Comparison of ENCODE assay signal across 19 cellular contexts in the genomic region with DNA sequence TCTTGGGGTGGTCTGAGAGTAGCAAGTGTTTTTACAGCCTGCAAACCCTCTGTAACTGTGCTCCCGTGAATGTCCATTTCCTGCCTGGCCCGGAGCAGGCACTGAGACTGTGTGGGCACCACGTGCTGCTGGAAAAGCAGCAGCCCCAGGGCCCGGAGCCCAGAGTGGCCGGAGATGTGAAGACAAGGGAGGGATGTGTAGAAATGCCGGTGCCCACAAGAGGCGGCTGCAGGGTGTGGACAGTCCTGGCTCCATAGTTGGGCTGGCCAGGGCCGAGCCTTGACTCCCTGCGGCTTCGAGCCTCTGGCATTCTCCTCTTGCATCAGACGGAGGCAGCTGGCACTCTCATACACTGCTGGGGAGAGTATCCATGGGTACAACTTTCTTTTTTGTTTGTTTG. TPM values are rescaled to one million over a fixed set of nuclear protein-coding genes. Genes with fewer than 3 reads are reported as not detected.
A peak's percentile ranks its signal among the peaks of the same experiment; 100 is the strongest.
DNase-seq lines count a peak whose midpoint lies in the region; ATAC-seq, FAIRE-seq and TF ChIP-seq lines count a peak whose summit lies in the region.
"Had no signal": no experiment of that assay in that cellular context is flagged by ENCODE, and none has a peak within 500 bp of the region (broad histone marks: within the 10 kb centered on the region; RNA-seq: fewer than 3 reads in every experiment).

No MANE protein-coding gene starts in this region.

- H3K9me1 ChIP-seq in endothelial cell of umbilical vein (replicated peaks; ENCODE audit: control insufficient read depth, extremely low read depth, insufficient read depth, low read length): no peaks in the 10 kb centered on the region

- no peak for ATAC-seq in HG03108 (IDR thresholded peaks at IDR 0.05; ENCODE audit: unreplicated experiment)
- ATAC-seq in stimulated activated naive CD8-positive, alpha-beta T cell treated with anti-CD3 and anti-CD28 coated beads, Interleukin-15, amount 100 ng/mL, for 72 hours: no peak
- ATAC-seq: activated naive CD4-positive, alpha-beta T cell treated with anti-CD3 and anti-CD28 coated beads, Interleukin-2, amount 50 U/mL, for 72 hours; lower lobe of right lung had no signal

- no peak overlapping the region for H3K4me3 Mint-ChIP-seq in stimulated activated naive CD8-positive, alpha-beta T cell treated with anti-CD3 and anti-CD28 coated beads, Interleukin-15, amount 100 ng/mL, for 72 hours
- H3K4me3 Mint-ChIP-seq: B cell; dendritic cell treated with granulocyte-macrophage colony-stimulating factor and Interleukin-4, amounts not matched to agents 40 ng/mL and 50 ng/mL, for 4 days had no signal

- no TSS peak for BruUV-seq in endothelial cell of umbilical vein (replicated peaks; lab: Mats Ljungman, UMichigan)

- in situ Hi-C loops in SK-MEL-5 (cut with HindIII; ENCODE audit: low pct_unique_long_range_greater_than_20kb, low sequenced_read_pairs): no loop called here

- no peak overlapping the region for H3K9ac ChIP-seq in endothelial cell of umbilical vein (replicated peaks; ENCODE audit: extremely low read depth, insufficient read depth, low read length)

- no peaks in the 10 kb centered on the region for H3K4me1 Mint-ChIP-seq in stimulated activated naive CD8-positive, alpha-beta T cell treated with anti-CD3 and anti-CD28 coated beads, Interleukin-15, amount 100 ng/mL, for 72 hours
- H3K4me1 Mint-ChIP-seq: B cell had no signal

- DNase-seq in EH (ENCODE audit: low read depth) (peak; percentile 19), SK-MEL-5 (ENCODE audit: low read depth, low spot score) (peak; percentile 37), endothelial cell of umbilical vein (ENCODE audit: low read depth, low spot score) (peak; percentile 7), osteoblast (ENCODE audit: insufficient read length, low spot score, missing footprints) (peak; percentile 84), SKM-1 (lab: John Stamatoyannopoulos, UW; ENCODE audit: unreplicated experiment) (no peak), HuH-7.5 (ENCODE audit: low spot score) (no peak)
- no peak for DNase-seq in stimulated activated naive CD8-positive, alpha-beta T cell treated with anti-CD3 and anti-CD28 coated beads, Interleukin-15, amount 100 ng/mL, for 72 hours
- DNase-seq: activated CD8-positive, alpha-beta memory T cell treated with anti-CD3 and anti-CD28 coated beads, Interleukin-2, amount 50 U/mL, for 4 hours; Karpas-422; lower lobe of right lung; ovary; T-helper 2 cell had no signal

- H3K4me3 ChIP-seq in endothelial cell of umbilical vein (replicated peaks in 1 of 3; ENCODE audit: insufficient read depth in 1 of 3, low read depth in 1 of 3, low read length in 3 of 3): no peak overlapping the region
- peak overlapping the region; percentile 25 for H3K4me3 ChIP-seq in osteoblast (ENCODE audit: insufficient read depth, low read length)
- H3K4me3 ChIP-seq: HAP-1, lower lobe of right lung, ovary, suprapubic skin had no signal

- no peaks in the 10 kb centered on the region for H3K9me3 ChIP-seq in endothelial cell of umbilical vein (replicated peaks; ENCODE audit: control insufficient read depth, insufficient read depth, low read length)
- H3K9me3 ChIP-seq in osteoblast (ENCODE audit: low read depth, low read length): no peaks in the 10 kb centered on the region
- H3K9me3 ChIP-seq: HAP-1, lower lobe of right lung, ovary, suprapubic skin had no signal

- no peak for FAIRE-seq in endothelial cell of umbilical vein (lab: Jason Lieb, UNC)

- TF ChIP-seq CTCF in endothelial cell of umbilical vein (IDR thresholded peaks at IDR 0.05; ENCODE audit: extremely low read depth in 1 of 2, insufficient read depth in 1 of 2, low read depth in 1 of 2, low read length in 2 of 2) (no peak), osteoblast (IDR thresholded peaks at IDR 0.05; ENCODE audit: extremely low read depth, low read depth, low read length) (no peak)

- H4K20me1 ChIP-seq in endothelial cell of umbilical vein (replicated peaks; ENCODE audit: control insufficient read depth, extremely low read depth, insufficient read depth, low read length) (no peaks in the 10 kb centered on the region), osteoblast (ENCODE audit: insufficient read depth, low read length) (no peaks in the 10 kb centered on the region)

- no peak overlapping the region for H3K27ac Mint-ChIP-seq in stimulated activated naive CD8-positive, alpha-beta T cell treated with anti-CD3 and anti-CD28 coated beads, Interleukin-15, amount 100 ng/mL, for 72 hours
- H3K27ac Mint-ChIP-seq: B cell; dendritic cell treated with granulocyte-macrophage colony-stimulating factor and Interleukin-4, amounts not matched to agents 40 ng/mL and 50 ng/mL, for 4 days had no signal

- H3K27ac ChIP-seq in endothelial cell of umbilical vein (ENCODE audit: insufficient read depth, low read depth, low read length) (no peak overlapping the region), osteoblast (ENCODE audit: low read depth, low read length) (no peak overlapping the region)
- H3K27ac ChIP-seq: HL-60, lower lobe of right lung, ovary, suprapubic skin had no signal

- H3K36me3 ChIP-seq in endothelial cell of umbilical vein (ENCODE audit: control insufficient read depth in 2 of 2, extremely low read depth in 1 of 2, insufficient read depth in 2 of 2, low read length in 2 of 2): no peaks in the 10 kb centered on the region
- H3K36me3 ChIP-seq in osteoblast (ENCODE audit: insufficient read depth, low read length): no peaks in the 10 kb centered on the region
- H3K36me3 ChIP-seq: HAP-1, lower lobe of right lung, ovary, suprapubic skin had no signal

- H3K4me1 ChIP-seq in endothelial cell of umbilical vein (ENCODE audit: control insufficient read depth, extremely low read depth, insufficient read depth, low read length) (no peaks in the 10 kb centered on the region), osteoblast (ENCODE audit: insufficient read depth, low read length) (peaks cover 6% of the 10 kb centered on the region)
- H3K4me1 ChIP-seq: HAP-1, lower lobe of right lung had no signal

- CTCF ChIA-PET in endothelial cell of umbilical vein (lab: Charles Lee): no interaction called here

- dilution Hi-C loops in endothelial cell of umbilical vein (cut with MboI; ENCODE audit: extremely low pct_ligation_motif_present, low sequenced_read_pairs): no loop called here

- TF ChIP-seq POLR2A in endothelial cell of umbilical vein (IDR thresholded peaks at IDR 0.05; ENCODE audit: low read depth, low read length): no peak

- peak overlapping the region; percentile 36 for H2AFZ ChIP-seq in endothelial cell of umbilical vein (ENCODE audit: low read depth, low read length)
- H2AFZ ChIP-seq in osteoblast (ENCODE audit: low read length): peak overlapping the region; percentile 90

- H3K27me3 Mint-ChIP-seq in stimulated activated naive CD8-positive, alpha-beta T cell treated with anti-CD3 and anti-CD28 coated beads, Interleukin-15, amount 100 ng/mL, for 72 hours: no peaks in the 10 kb centered on the region
- H3K27me3 Mint-ChIP-seq: dendritic cell treated with granulocyte-macrophage colony-stimulating factor and Interleukin-4, amounts not matched to agents 40 ng/mL and 50 ng/mL, for 4 days had no signal

- no peaks in the 10 kb centered on the region for H3K79me2 ChIP-seq in endothelial cell of umbilical vein (ENCODE audit: control insufficient read depth, insufficient read depth, low read length)
- no peaks in the 10 kb centered on the region for H3K79me2 ChIP-seq in osteoblast (ENCODE audit: insufficient read depth, low read length)

- intact Hi-C loops in endothelial cell of umbilical vein (cut with micrococcal nuclease): no loop called here

- H3K4me2 ChIP-seq in endothelial cell of umbilical vein (ENCODE audit: insufficient read depth, low read length) (no peak overlapping the region), osteoblast (ENCODE audit: insufficient read depth, low read length) (peak overlapping the region; percentile 54)

- POLR2A ChIA-PET in endothelial cell of umbilical vein (lab: Charles Lee): no interaction called here

- H3K27me3 ChIP-seq in endothelial cell of umbilical vein (ENCODE audit: control insufficient read depth in 2 of 2, insufficient read depth in 2 of 2, low read length in 2 of 2) (no peaks in the 10 kb centered on the region), osteoblast (ENCODE audit: insufficient read depth, low read length) (no peaks in the 10 kb centered on the region)
- H3K27me3 ChIP-seq: ovary, suprapubic skin had no signal

- H3K9me3 Mint-ChIP-seq in stimulated activated naive CD8-positive, alpha-beta T cell treated with anti-CD3 and anti-CD28 coated beads, Interleukin-15, amount 100 ng/mL, for 72 hours: no peaks in the 10 kb centered on the region
- H3K9me3 Mint-ChIP-seq: activated naive CD4-positive, alpha-beta T cell treated with anti-CD3 and anti-CD28 coated beads, Interleukin-2, amount 50 U/mL, for 72 hours; dendritic cell treated with granulocyte-macrophage colony-stimulating factor and Interleukin-4, amounts not matched to agents 40 ng/mL and 50 ng/mL, for 4 days had no signal

TF ChIP-seq in endothelial cell of umbilical vein, 7 proteins besides CTCF, POLR2A, EP300 and RAD21:
- no peak for TF ChIP-seq POLR2AphosphoS5 (IDR thresholded peaks at IDR 0.05; ENCODE audit: insufficient read depth, low read depth, low read length)
- TF ChIP-seq MYC (IDR thresholded peaks at IDR 0.05; ENCODE audit: low read depth, low read length): no peak

RNA-seq across cellular contexts. Expression of gene GFPT2, which starts 13.2 kb away (rescaled TPM):
- 1.7 and 2.3 TPM in 2 replicates for total RNA-seq in SK-MEL-5 (2014; rRNA removed; shearing (Covaris generic))
- polyA plus RNA-seq in SK-MEL-5 (2015; cell fraction: cytosol; rRNA removed): 2.1 and 2.7 TPM in 2 replicates
- 2.9 and 3.0 TPM in 2 replicates for polyA plus RNA-seq in SK-MEL-5 (2015; cell fraction: nucleus; rRNA removed)
- 4.5 and 5.5 TPM in 2 replicates for total RNA-seq in endothelial cell of umbilical vein
- 3.2 and 4.3 TPM in 2 replicates for polyA plus RNA-seq in endothelial cell of umbilical vein
- polyA plus RNA-seq in endothelial cell of umbilical vein (2011; cell fraction: cytosol; rRNA removed): 5.6 and 6.8 TPM in 2 replicates
- polyA plus RNA-seq in endothelial cell of umbilical vein (2011; cell fraction: nucleus; rRNA removed): 10.1 and 11.1 TPM in 2 replicates
- polyA plus RNA-seq in endothelial cell of umbilical vein (2012): 6.9 and 7.6 TPM in 2 replicates
- 6.6 and 9.4 TPM in 2 replicates for polyA minus RNA-seq in endothelial cell of umbilical vein
- 6.7 TPM for polyA minus RNA-seq in endothelial cell of umbilical vein (2011; cell fraction: cytosol; rRNA and poly(A)+ RNA removed)
- polyA minus RNA-seq in endothelial cell of umbilical vein (2011; cell fraction: nucleus; rRNA and poly(A)+ RNA removed): 5.6 and 7.0 TPM in 2 replicates
- total RNA-seq in osteoblast: 30.4 and 39.5 TPM in 2 replicates

Comparison
In these comparisons a context has a peak if more than half of its experiments do, and no peak if none do; other contexts are left out.
1. DNase-seq: peak in EH (single experiment), SK-MEL-5 (single experiment), endothelial cell of umbilical vein (single experiment) and osteoblast (single experiment); none in stimulated activated naive CD8-positive, alpha-beta T cell treated with anti-CD3 and anti-CD28 coated beads, Interleukin-15, amount 100 ng/mL, for 72 hours (0 of 2), SKM-1 (single experiment) and HuH-7.5 (single experiment).